15 cellular contexts compared by ENCODE assay signal in the genomic region with DNA sequence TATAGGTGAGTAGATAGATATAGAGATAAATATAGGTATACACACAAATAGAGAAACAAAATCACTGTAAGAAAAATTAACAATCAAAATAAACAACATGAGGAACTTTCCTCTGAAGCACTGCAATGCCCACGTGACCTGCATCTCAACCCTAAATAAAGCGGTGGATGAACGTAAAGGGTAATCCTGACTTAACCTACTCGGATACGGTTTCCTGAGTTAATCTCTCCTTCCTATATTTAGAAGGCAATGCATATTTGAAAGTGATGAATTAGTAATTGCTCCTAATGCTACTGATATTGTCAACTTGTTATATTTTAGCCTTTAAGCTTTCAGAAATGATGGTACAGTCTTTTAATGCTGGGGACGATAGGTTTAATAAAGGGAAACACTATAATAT.
DNase-seq lines count a peak whose midpoint lies in the region; ATAC-seq, FAIRE-seq and TF ChIP-seq lines count a peak whose summit lies in the region.
"Had no signal": no experiment of that assay in that cellular context is flagged by ENCODE, and none has a peak within 500 bp of the region (broad histone marks: within the 10 kb centered on the region; RNA-seq: fewer than 3 reads in every experiment).

No MANE protein-coding gene starts in this region.

- no peaks in the 10 kb centered on the region for H3K9me1 ChIP-seq in K562 (ENCODE audit: control insufficient read depth, insufficient read depth, low read length)

- no peak overlapping the region for H3K27ac ChIP-seq in K562 (ENCODE audit: extremely low read depth, low read depth, low read length)
- H3K27ac ChIP-seq in substantia nigra (ENCODE audit: low read depth, low read length, poor library complexity, severe bottlenecking) = peak overlapping the region; percentile 97
- H3K27ac ChIP-seq in thyroid gland = no peak overlapping the region

- H3K36me3 ChIP-seq in K562 (ENCODE audit: control insufficient read depth, insufficient read depth, low read length) (no peaks in the 10 kb centered on the region), thyroid gland (no peaks in the 10 kb centered on the region)
- H3K36me3 ChIP-seq: HAP-1 had no signal

- no TSS peak for BruUV-seq in K562 (replicated peaks; lab: Mats Ljungman, UMichigan)

- 31% methylated on average over 6 of the region's 6 CpGs for WGBS in K562 (ENCODE audit: insufficient coverage, low coverage, missing lambda C conversion rate)
- 94 to 97% methylated on average over 6 of the region's 6 CpGs for WGBS in thyroid gland, 2 donors

- in situ Hi-C loops in K562 (cut with MboI) = no loop called here

- TF ChIP-seq EP300 in K562 (IDR thresholded peaks at IDR 0.05; ENCODE audit: low read length) = no peak

- ATAC-seq in K562 = no peak
- ATAC-seq in GM21723 (IDR thresholded peaks at IDR 0.05; ENCODE audit: unreplicated experiment) = no peak
- ATAC-seq in HG03139 (IDR thresholded peaks at IDR 0.05; ENCODE audit: unreplicated experiment) = no peak
- ATAC-seq: GM12878 had no signal

- DNase-seq in D721Med (ENCODE audit: insufficient read length, low spot score) (no peak), K562 (ENCODE audit: extremely low read depth in 1 of 4, low spot score in 3 of 4) (no peak), globus pallidus (ENCODE audit: low spot score) (peak; percentile 49), substantia nigra (lab: John Stamatoyannopoulos, UW) (no peak), thyroid gland (no peak)
- DNase-seq: ACHN; Calu3; CD4-positive, alpha-beta T cell; DMS79 had no signal

- H2AFZ ChIP-seq in K562 (ENCODE audit: low read depth, low read length) = no peak overlapping the region

- H3K4me3 ChIP-seq in K562 (no peak overlapping the region), thyroid gland (replicated peaks in 1 of 3) (no peak overlapping the region)
- H3K4me3 ChIP-seq: GM12878, HAP-1 had no signal

- H3K79me2 ChIP-seq in K562 (ENCODE audit: control insufficient read depth, insufficient read depth, low read length) = no peaks in the 10 kb centered on the region

- CTCF ChIA-PET in K562 (lab: Yijun Ruan, JAX; ENCODE audit: low intra/inter-chr PET ratio) = no interaction called here

- no peak overlapping the region for H3K4me2 ChIP-seq in K562 (ENCODE audit: insufficient read depth, low read length)

- TF ChIP-seq CTCF in D721Med (IDR thresholded peaks at IDR 0.05; ENCODE audit: insufficient read depth, missing control alignments) (no peak), K562 (IDR thresholded peaks at IDR 0.05 in 2 of 3, conservative IDR thresholded peaks at IDR 0.05 in 1 of 3; ENCODE audit: insufficient read depth in 2 of 3, low read depth in 1 of 3, low read length in 3 of 3) (no peak), thyroid gland (IDR thresholded peaks at IDR 0.05) (no peak)

- H3K27me3 ChIP-seq in K562 (ENCODE audit: control insufficient read depth in 2 of 2, insufficient read depth in 2 of 2, low read length in 2 of 2) (no peaks in the 10 kb centered on the region), thyroid gland (no peaks in the 10 kb centered on the region)

- POLR2A ChIA-PET in K562 (lab: Yijun Ruan, JAX) = no interaction called here

- TF ChIP-seq RAD21 in K562 (CRISPR knock-in tag; conservative IDR thresholded peaks at IDR 0.05 in 1 of 2, IDR thresholded peaks at IDR 0.05 in 1 of 2) = no peak

- intact Hi-C loops in K562 (cut with micrococcal nuclease) (loop anchor here (5.0 kb wide), 1 partner anchor 514 kb away; no protein-coding TSS in a partner anchor), thyroid gland (cut with DNase I) (no loop called here)

- TF ChIP-seq POLR2A in K562 (conservative IDR thresholded peaks at IDR 0.05) (no peak), thyroid gland (IDR thresholded peaks at IDR 0.05) (no peak)

- peak; percentile 70 for FAIRE-seq in D721Med (lab: Jason Lieb, UNC)
- no peak for FAIRE-seq in K562 (lab: Jason Lieb, UNC)
- FAIRE-seq: GM12878, GM18507, H1 had no signal

- H3K4me1 ChIP-seq in K562 (replicated peaks in 1 of 2; ENCODE audit: control insufficient read depth in 2 of 2, insufficient read depth in 2 of 2, low read length in 2 of 2) (no peaks in the 10 kb centered on the region; a peak in 2 of 5 replicates), thyroid gland (no peaks in the 10 kb centered on the region)
- H3K4me1 ChIP-seq: HAP-1 had no signal

- no peaks in the 10 kb centered on the region for H4K20me1 ChIP-seq in K562 (replicated peaks; ENCODE audit: control insufficient read depth, insufficient read depth, low read length)

- no peak overlapping the region for H3K9ac ChIP-seq in K562 (ENCODE audit: insufficient read depth in 1 of 2, low read depth in 2 of 2, low read length in 2 of 2)

- H3K9me3 ChIP-seq in K562 (replicated peaks; ENCODE audit: control insufficient read depth, insufficient read depth, low read depth, low read length) (no peaks in the 10 kb centered on the region), thyroid gland (no peaks in the 10 kb centered on the region)
- H3K9me3 ChIP-seq: HAP-1 had no signal

TF ChIP-seq in K562, 482 proteins besides CTCF, POLR2A, EP300 and RAD21:
- TF ChIP-seq USF2 (CRISPR knock-in tag; IDR thresholded peaks at IDR 0.05) = peak; percentile 54
- no peak for TF ChIP-seq ZNF354B (CRISPR knock-in tag; IDR thresholded peaks at IDR 0.05)
